34 cellular contexts compared by ENCODE assay signal in the genomic region with DNA sequence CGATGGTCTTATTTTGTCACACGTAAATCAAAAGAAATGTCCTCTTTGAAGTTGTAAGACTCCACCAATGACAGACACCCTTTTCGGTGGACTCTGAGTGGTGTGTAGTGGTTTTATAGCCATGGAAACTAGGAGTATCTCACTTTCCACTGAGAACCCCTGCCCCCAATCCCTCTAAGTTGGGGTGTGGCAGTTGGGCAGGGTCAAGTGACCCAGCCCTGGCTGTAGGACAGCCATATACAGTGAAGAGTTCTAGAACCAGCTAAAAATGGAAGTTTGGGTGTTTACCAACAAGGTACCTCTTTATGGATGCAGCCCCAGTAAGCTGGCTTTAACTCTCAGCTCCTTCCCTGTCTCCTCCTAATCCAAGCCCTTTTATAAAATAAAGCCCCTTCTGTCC. TPM values are rescaled to one million over a fixed set of nuclear protein-coding genes. Genes with fewer than 3 reads are reported as not detected.
"Had no signal": no experiment of that assay in that cellular context is flagged by ENCODE, and none has a peak within 500 bp of the region (broad histone marks: within the 10 kb centered on the region; RNA-seq: fewer than 3 reads in every experiment).

No MANE protein-coding gene starts in this region.

- H3K4me1 Mint-ChIP-seq: immature natural killer cell; naive B cell; natural killer cell; stimulated activated effector memory CD8-positive, alpha-beta T cell treated with anti-CD3 and anti-CD28 coated beads, Interleukin-12 subunit alpha, Interleukin-12 subunit beta, amount 100 ng/mL, for 72 hours had no signal

- FAIRE-seq: islet of Langerhans, kidney, small intestine had no signal

- H3K27me3 Mint-ChIP-seq: type B pancreatic cell had no signal

- H3K4me1 ChIP-seq: left lung, lower lobe of right lung, sigmoid colon, tibial nerve, uterus had no signal

- H3K27ac Mint-ChIP-seq: immature natural killer cell; mesothelial cell of epicardium; naive B cell; natural killer cell; nephron progenitor cell; stimulated activated effector memory CD8-positive, alpha-beta T cell treated with anti-CD3 and anti-CD28 coated beads, Interleukin-12 subunit alpha, Interleukin-12 subunit beta, amount 100 ng/mL, for 72 hours; stimulated activated naive CD8-positive, alpha-beta T cell treated with anti-CD3 and anti-CD28 coated beads, Interleukin-15, Interleukin-2, amounts not matched to agents 100 ng/mL and 50 ng/mL, for 24 hours; type B pancreatic cell had no signal

- H3K36me3 Mint-ChIP-seq: naive B cell; natural killer cell; stimulated activated effector memory CD8-positive, alpha-beta T cell treated with anti-CD3 and anti-CD28 coated beads, Interleukin-12 subunit alpha, Interleukin-12 subunit beta, amount 100 ng/mL, for 72 hours had no signal

- H3K36me3 ChIP-seq: left lung, lower lobe of right lung, ovary, prostate gland, sigmoid colon, spleen, uterus had no signal

- H3K9me3 Mint-ChIP-seq: immature natural killer cell; mesothelial cell of epicardium; naive B cell; natural killer cell; nephron progenitor cell; stimulated activated effector memory CD8-positive, alpha-beta T cell treated with anti-CD3 and anti-CD28 coated beads, Interleukin-12 subunit alpha, Interleukin-12 subunit beta, amount 100 ng/mL, for 72 hours; stimulated activated naive CD8-positive, alpha-beta T cell treated with anti-CD3 and anti-CD28 coated beads, Interleukin-15, Interleukin-2, amounts not matched to agents 100 ng/mL and 50 ng/mL, for 24 hours; type B pancreatic cell had no signal

- H3K9me3 ChIP-seq: left lung, lower lobe of right lung, ovary, prostate gland, sigmoid colon, spleen, tibial nerve, uterus had no signal

- H3K27ac ChIP-seq: left lung, lower lobe of right lung, ovary, prostate gland, sigmoid colon, spleen, tibial nerve, uterus had no signal

- H3K27me3 ChIP-seq: ovary, sigmoid colon, tibial nerve, uterus had no signal

- DNase-seq: hypothalamus; immature natural killer cell; kidney; left colon; left lung; lower lobe of right lung; mammary epithelial cell; mesenchymal stem cell; naive B cell; natural killer cell; nephron progenitor cell; ovary; posterior cingulate gyrus; retina; right cardiac atrium; sigmoid colon; small intestine; spleen; stimulated activated CD4-positive, alpha-beta T cell treated with anti-CD3 and anti-CD28 coated beads, Interleukin-4, amount 100 ng/mL, for 24 hours; stimulated activated naive CD4-positive, alpha-beta T cell; substantia nigra; uterus had no signal

- H3K4me3 Mint-ChIP-seq: immature natural killer cell; mesothelial cell of epicardium; natural killer cell; nephron progenitor cell; stimulated activated effector memory CD8-positive, alpha-beta T cell treated with anti-CD3 and anti-CD28 coated beads, Interleukin-12 subunit alpha, Interleukin-12 subunit beta, amount 100 ng/mL, for 72 hours; stimulated activated naive CD8-positive, alpha-beta T cell treated with anti-CD3 and anti-CD28 coated beads, Interleukin-15, Interleukin-2, amounts not matched to agents 100 ng/mL and 50 ng/mL, for 24 hours; type B pancreatic cell had no signal

- H3K4me3 ChIP-seq: left lung, lower lobe of right lung, ovary, prostate gland, sigmoid colon, spleen, tibial nerve, uterus had no signal

- ATAC-seq: left colon; left lung; lower lobe of right lung; natural killer cell; right cardiac atrium; stimulated activated effector memory CD8-positive, alpha-beta T cell treated with anti-CD3 and anti-CD28 coated beads, Interleukin-12 subunit alpha, Interleukin-12 subunit beta, amount 100 ng/mL, for 72 hours had no signal

RNA-seq across cellular contexts. Expression of gene C22orf31, which starts 5.2 kb away (rescaled TPM):
- total RNA-seq: kidney, left colon, lower lobe of right lung, mammary epithelial cell, mononuclear cell, natural killer cell, omental fat pad, sigmoid colon, spleen, temporal lobe, tibial nerve, ureter, uterus had no signal
- polyA plus RNA-seq: immature natural killer cell, liver, mammary epithelial cell, small intestine, spleen had no signal

RNA-seq across cellular contexts. Expression of gene KREMEN1, which starts 16.4 kb away (rescaled TPM):
- polyA plus RNA-seq: immature natural killer cell had no signal
